Comparison of ENCODE assay signal across 24 cellular contexts in the genomic region with DNA sequence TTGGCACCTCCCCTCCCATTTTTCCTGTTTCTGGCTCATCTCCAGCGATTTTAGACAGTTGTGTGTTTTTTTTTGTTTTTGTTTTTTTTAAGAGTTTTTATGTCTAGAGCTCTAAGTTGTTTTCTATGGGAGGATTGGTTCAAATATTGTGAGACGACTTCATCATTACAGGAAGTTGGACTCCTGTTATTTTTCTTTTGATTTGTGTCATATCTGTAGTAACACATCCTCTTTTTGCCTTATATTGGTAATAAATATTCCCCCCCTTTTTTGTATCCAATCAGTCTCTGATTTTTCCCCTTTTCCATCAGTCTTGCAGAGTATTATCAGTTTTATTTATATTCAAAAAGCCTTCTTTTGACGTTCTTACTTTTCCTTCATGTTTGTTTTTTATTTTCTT.
"Had no signal": no experiment of that assay in that cellular context is flagged by ENCODE, and none has a peak within 500 bp of the region (broad histone marks: within the 10 kb centered on the region; RNA-seq: fewer than 3 reads in every experiment).

No MANE protein-coding gene starts in this region.

- H3K4me2 ChIP-seq: PC-9, SK-N-SH had no signal

- H3K9me3 ChIP-seq: MG63, Peyer's patch, SJSA1, SK-N-SH had no signal

- H3K36me3 ChIP-seq: MG63, Peyer's patch, SJSA1 had no signal

- ATAC-seq: Right ventricle myocardium inferior, T-cell had no signal

- H3K4me3 Mint-ChIP-seq: T-cell; T-helper 1 cell treated with Interleukin-12 subunit alpha and Interleukin-12 subunit beta and Interleukin-4 antibody, amounts not matched to agents 30 μg/mL and 1 μg/mL, for 36 hours had no signal

- H3K4me3 ChIP-seq: MG63, PC-9, Peyer's patch, SJSA1 had no signal

- H3K27ac Mint-ChIP-seq: T-cell; T-helper 1 cell treated with Interleukin-12 subunit alpha and Interleukin-12 subunit beta and Interleukin-4 antibody, amounts not matched to agents 30 μg/mL and 1 μg/mL, for 36 hours had no signal

- H3K27me3 Mint-ChIP-seq: T-cell had no signal

- H3K4me1 ChIP-seq: Peyer's patch, SJSA1 had no signal

- H2AFZ ChIP-seq: PC-9 had no signal

- H3K9me3 Mint-ChIP-seq: T-helper 1 cell treated with Interleukin-12 subunit alpha and Interleukin-12 subunit beta and Interleukin-4 antibody, amounts not matched to agents 30 μg/mL and 1 μg/mL, for 36 hours had no signal

- H3K9ac ChIP-seq: SK-N-SH had no signal

- H3K27me3 ChIP-seq: MG63, Peyer's patch, SJSA1 had no signal

- H3K27ac ChIP-seq: PC-9, Peyer's patch, SJSA1 had no signal

- DNase-seq: KBM-7, MG63, NCI-H1092 treated with DMSO at 0.1 percent for 48 hours, NCI-H1436, NCI-H187, NCI-H2029, NCI-H2081 treated with DMSO at 0.1 percent for 48 hours, NCI-H2171, NCI-H226, NCI-H446, NCI-H510A, NCI-H524 treated with DMSO at 0.1 percent for 48 hours, NCI-H69, NCI-H774, OCI-M1, PC-9, Peyer's patch, SHP77 treated with DMSO at 0.1 percent for 48 hours, SK-N-SH, SW 1271, T-cell had no signal
